Comparison of ENCODE assay signal across 21 cellular contexts in genomic region chr6:144480518-144480917, GRCh38.
A peak's percentile ranks its signal among the peaks of the same experiment; 100 is the strongest.
DNase-seq lines count a peak whose midpoint lies in the region; ATAC-seq, FAIRE-seq and TF ChIP-seq lines count a peak whose summit lies in the region.
"Had no signal": no experiment of that assay in that cellular context is flagged by ENCODE, and none has a peak within 500 bp of the region (broad histone marks: within the 10 kb centered on the region; RNA-seq: fewer than 3 reads in every experiment).

No MANE protein-coding gene starts in this region.

- H3K4me3 ChIP-seq in left ventricle myocardium inferior (no peak overlapping the region), heart left ventricle (no peak overlapping the region), fibroblast of pulmonary artery (replicated peaks; ENCODE audit: low read depth, low read length) (no peak overlapping the region), pancreas (no peak overlapping the region), mucosa of descending colon (no peak overlapping the region)
- H3K4me3 ChIP-seq: GM12878, GM23338, K562, Peyer's patch had no signal

- FAIRE-seq in pancreas (lab: Jason Lieb, UNC), result no peak
- FAIRE-seq: GM12878, GM19239, K562 had no signal

- H3K27ac ChIP-seq in left ventricle myocardium inferior (replicated peaks) (peak overlapping the region; percentile 66), heart left ventricle (peak overlapping the region in 2 of 12 donors; percentile 10 to 31), pancreas (peak overlapping the region in 2 of 4 donors; percentile 9 to 20)
- H3K27ac ChIP-seq: Peyer's patch had no signal

- TF ChIP-seq POLR2A in heart left ventricle (IDR thresholded peaks at IDR 0.05), result no peak

- TF ChIP-seq CTCF in left ventricle myocardium inferior (IDR thresholded peaks at IDR 0.05; ENCODE audit: borderline replicate concordance) (no peak), heart left ventricle (IDR thresholded peaks at IDR 0.05) (no peak), fibroblast of pulmonary artery (IDR thresholded peaks at IDR 0.05; ENCODE audit: low read length, missing control alignments) (no peak), pancreas (IDR thresholded peaks at IDR 0.05) (no peak), mucosa of descending colon (IDR thresholded peaks at IDR 0.05) (no peak)

- intact Hi-C loops in left ventricle myocardium inferior (cut with micrococcal nuclease) (loop anchor here (5.0 to 10.0 kb wide), 2 partner anchors 266 to 373 kb away; no protein-coding TSS in a partner anchor), heart left ventricle (cut with DNase I) (loop anchor here in 9 of 10 donors (2.0 to 10.0 kb wide), 7 partner anchors 33 to 373 kb away; partner anchors contain the start of gene UTRN (in 3 of the 9)), pancreas (cut with DNase I) (loop anchor here in 1 of 3 donors (10.0 kb wide), 1 partner anchor 376 kb away; no protein-coding TSS in a partner anchor), mucosa of descending colon (cut with DNase I, micrococcal nuclease) (no loop called here)

- ATAC-seq in heart left ventricle, result no peak
- ATAC-seq in pancreas, result peak; percentile 32 to 74 (median 60)
- no peak for ATAC-seq in mucosa of descending colon
- ATAC-seq: GM12878, GM23338, HCT116, K562 had no signal

- H3K27me3 ChIP-seq in left ventricle myocardium inferior (ENCODE audit: low read depth), result no peaks in the 10 kb centered on the region
- no peaks in the 10 kb centered on the region for H3K27me3 ChIP-seq in heart left ventricle
- no peaks in the 10 kb centered on the region for H3K27me3 ChIP-seq in pancreas
- H3K27me3 ChIP-seq: Peyer's patch had no signal

- DNase-seq in left ventricle myocardium inferior (no peak), heart left ventricle (no peak), fibroblast of pulmonary artery (ENCODE audit: low read depth) (peak; percentile 54), pancreas (no peak), UCSD-AML1 (lab: John Stamatoyannopoulos, UW; ENCODE audit: unreplicated experiment) (no peak), NCI-H226 (no peak), mucosa of descending colon (no peak)
- DNase-seq: CD4-positive, alpha-beta T cell; DMS53; EL; NCI-H1105; NCI-H1694; NCI-H510A; NCI-H748 treated with DMSO at 0.1 percent for 48 hours; NK-92 treated with Interleukin-12 subunit alpha and Interleukin-12 subunit beta, amount 100 ng/mL, for 24 hours; Peyer's patch had no signal

- WGBS in heart left ventricle, 4 donors, result 52 to 59% (median 55%) methylated on average over 4 of the region's 4 CpGs
- WGBS in pancreas, 2 donors, result 34 to 39% methylated on average over 4 of the region's 4 CpGs

- H3K4me1 ChIP-seq in left ventricle myocardium inferior, result peaks cover 42% of the 10 kb centered on the region
- peaks cover 0 to 38% (median 21%) of the 10 kb centered on the region in 12 donors for H3K4me1 ChIP-seq in heart left ventricle
- H3K4me1 ChIP-seq in pancreas, result peaks cover 0 to 11% (median 0%) of the 10 kb centered on the region in 3 donors
- H3K4me1 ChIP-seq in mucosa of descending colon (ENCODE audit: low read depth), result no peaks in the 10 kb centered on the region
- H3K4me1 ChIP-seq: Peyer's patch had no signal

- H3K9me3 ChIP-seq in left ventricle myocardium inferior (replicated peaks) (no peaks in the 10 kb centered on the region), heart left ventricle (no peaks in the 10 kb centered on the region), pancreas (no peaks in the 10 kb centered on the region), mucosa of descending colon (no peaks in the 10 kb centered on the region)
- H3K9me3 ChIP-seq: Peyer's patch had no signal

- H3K36me3 ChIP-seq in left ventricle myocardium inferior, result peaks cover 35% of the 10 kb centered on the region
- H3K36me3 ChIP-seq in heart left ventricle, result peaks cover 0 to 82% (median 66%) of the 10 kb centered on the region in 9 donors
- peaks cover 0 to 12% (median 0%) of the 10 kb centered on the region in 3 donors for H3K36me3 ChIP-seq in pancreas
- no peaks in the 10 kb centered on the region for H3K36me3 ChIP-seq in mucosa of descending colon (ENCODE audit: low read depth)

Comparison
In these comparisons a context has a peak if more than half of its experiments do, and no peak if none do; other contexts are left out.
1. ATAC-seq: peak in pancreas (4 of 4); none in heart left ventricle (0 of 4) and mucosa of descending colon (single experiment).
2. intact Hi-C loops: an anchor here in left ventricle myocardium inferior (5.0 to 10.0 kb wide) and heart left ventricle (2.0 to 10.0 kb wide); none called in mucosa of descending colon.